ENCODE assay signal across 17 cellular contexts in the genomic region with DNA sequence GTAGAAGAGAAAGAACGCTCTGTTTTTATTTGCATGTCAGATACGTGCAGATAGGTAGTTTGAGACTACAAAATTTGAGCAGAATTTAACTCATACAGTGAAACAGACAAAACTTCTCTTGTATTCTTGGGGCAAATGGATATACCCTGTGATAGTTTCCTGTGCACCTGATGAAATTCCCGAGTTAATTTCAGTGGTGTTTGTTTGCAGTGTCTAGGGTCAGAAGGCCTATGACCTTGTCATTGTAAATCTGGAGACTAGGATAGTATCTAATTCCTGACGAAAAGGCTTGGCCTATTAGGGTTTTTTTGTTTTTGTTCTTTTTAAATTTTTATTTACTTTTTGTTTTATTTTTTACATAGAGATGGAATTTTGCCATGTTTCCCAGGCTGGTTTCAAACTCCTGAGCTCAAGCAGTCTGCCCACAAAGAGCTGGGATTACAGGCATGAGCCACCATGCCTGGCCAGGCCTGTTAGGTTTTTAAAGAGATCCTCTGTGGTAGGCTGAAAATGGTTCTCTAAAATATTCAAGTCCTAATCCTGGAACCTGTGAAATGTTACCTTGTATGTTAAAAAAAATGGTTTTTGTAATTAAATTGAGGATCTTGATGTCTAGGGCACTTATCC. TPM values are rescaled to one million over a fixed set of nuclear protein-coding genes. Genes with fewer than 3 reads are reported as not detected.
DNase-seq lines count a peak whose midpoint lies in the region; ATAC-seq, FAIRE-seq and TF ChIP-seq lines count a peak whose summit lies in the region.
"Had no signal": no experiment of that assay in that cellular context is flagged by ENCODE, and none has a peak within 500 bp of the region (broad histone marks: within the 10 kb centered on the region; RNA-seq: fewer than 3 reads in every experiment).

No MANE protein-coding gene starts in this region.

- no peak overlapping the region for H3K4me3 Mint-ChIP-seq in H9
- H3K4me3 Mint-ChIP-seq in activated naive CD8-positive, alpha-beta T cell treated with anti-CD3 and anti-CD28 coated beads, Interleukin-2, amount 50 U/mL, for 24 hours: no peak overlapping the region
- H3K4me3 Mint-ChIP-seq: HFFc6 had no signal

- no peaks in the 10 kb centered on the region for H3K27me3 ChIP-seq in H9 (ENCODE audit: insufficient read depth, low read length)
- no peaks in the 10 kb centered on the region for H3K27me3 ChIP-seq in muscle layer of duodenum (ENCODE audit: low read depth, low read length)
- no peaks in the 10 kb centered on the region for H3K27me3 ChIP-seq in esophagus squamous epithelium

- no peak overlapping the region for H3K56ac ChIP-seq in H9 (ENCODE audit: insufficient read length, low read depth, low read length)

- ATAC-seq in activated naive CD8-positive, alpha-beta T cell treated with anti-CD3 and anti-CD28 coated beads, Interleukin-2, amount 50 U/mL, for 24 hours: no peak

- intact Hi-C loops in esophagus squamous epithelium (cut with DNase I): no loop called here

- H2BK12ac ChIP-seq in H9 (ENCODE audit: insufficient read length, low read depth, low read length): no peak overlapping the region

- H2BK5ac ChIP-seq in H9 (ENCODE audit: insufficient read length, low read length): no peak overlapping the region

- H3K9me3 ChIP-seq in H9 (ENCODE audit: control insufficient read depth, low read depth, low read length) (no peaks in the 10 kb centered on the region), muscle layer of duodenum (ENCODE audit: control insufficient read depth in 1 of 2, low read length in 2 of 2) (no peaks in the 10 kb centered on the region), esophagus squamous epithelium (no peaks in the 10 kb centered on the region)

- H4K8ac ChIP-seq in H9 (replicated peaks; ENCODE audit: insufficient read length, low read depth, low read length): no peak overlapping the region

- H3K27ac ChIP-seq in H9 (ENCODE audit: insufficient read length, low read depth, low read length) (peak overlapping the region; percentile 6), muscle layer of duodenum (ENCODE audit: low read length) (peak overlapping the region; percentile 14), esophagus squamous epithelium (no peak overlapping the region)
- H3K27ac ChIP-seq: HL-60 had no signal

- H3K36me3 Mint-ChIP-seq in H9 (ENCODE audit: insufficient read depth in 1 of 3, low read depth in 3 of 3): peaks cover 8 to 27% (median 17%) of the 10 kb centered on the region in 3 experiments; a peak in 5 of 7 replicates
- H3K36me3 Mint-ChIP-seq in activated naive CD8-positive, alpha-beta T cell treated with anti-CD3 and anti-CD28 coated beads, Interleukin-2, amount 50 U/mL, for 24 hours (ENCODE audit: low read depth): peaks cover 27% of the 10 kb centered on the region

- H3K36me3 ChIP-seq in muscle layer of duodenum (ENCODE audit: control insufficient read depth in 1 of 2, insufficient read depth in 2 of 2, low read length in 2 of 2) (no peaks in the 10 kb centered on the region), esophagus squamous epithelium (no peaks in the 10 kb centered on the region)

- no peak overlapping the region for H3T11ph ChIP-seq in H9 (ENCODE audit: low read length)

- no peak overlapping the region for H4K5ac ChIP-seq in H9 (ENCODE audit: insufficient read length, low read depth, low read length)

- H3K4me1 ChIP-seq in H9 (ENCODE audit: insufficient read depth, low read length) (peaks cover 3% of the 10 kb centered on the region; the same call in 1 of the 2 replicates), muscle layer of duodenum (ENCODE audit: control insufficient read depth in 1 of 2, insufficient read depth in 2 of 2, low read length in 2 of 2) (no peaks in the 10 kb centered on the region), esophagus squamous epithelium (no peaks in the 10 kb centered on the region)

- no peak overlapping the region for H2BK15ac ChIP-seq in H9 (ENCODE audit: low read depth, low read length)

- FAIRE-seq in D721Med (lab: Jason Lieb, UNC): no peak

- no peak overlapping the region for H3K23ac ChIP-seq in H9 (ENCODE audit: insufficient read length, low read depth, low read length)

- WGBS in H9 (ENCODE audit: extremely low coverage, insufficient read length, low lambda C conversion rate): no CpG with 5 or more reads among the region's 4 CpGs
- WGBS in esophagus squamous epithelium, 2 donors: 80 to 82% methylated on average over 4 of the region's 4 CpGs

- H3K4ac ChIP-seq in H9 (ENCODE audit: low read depth, low read length): no peak overlapping the region

- no peak overlapping the region for H3K9ac ChIP-seq in H9 (ENCODE audit: extremely low read depth, insufficient read length, low read length)

- H3K4me1 Mint-ChIP-seq in H9: peaks cover 28 to 29% of the 10 kb centered on the region in 2 experiments
- H3K4me1 Mint-ChIP-seq in activated naive CD8-positive, alpha-beta T cell treated with anti-CD3 and anti-CD28 coated beads, Interleukin-2, amount 50 U/mL, for 24 hours: peaks cover 45% of the 10 kb centered on the region

- peak overlapping the region; percentile 34 to 85 (median 65); a peak in 5 of 7 replicates for H3K27ac Mint-ChIP-seq in H9
- H3K27ac Mint-ChIP-seq in activated naive CD8-positive, alpha-beta T cell treated with anti-CD3 and anti-CD28 coated beads, Interleukin-2, amount 50 U/mL, for 24 hours: peak overlapping the region; percentile 7
- H3K27ac Mint-ChIP-seq: activated T-helper 2 cell treated with anti-CD3 and anti-CD28 coated beads, Interferon-gamma antibody, Interleukin-2, Interleukin-4, amounts not matched to agents 10 μg/mL and 5 μg/mL and 100 μg/mL, durations not matched to agents 14 hours and 24 hours and 36 hours; HFFc6 had no signal

- no peak overlapping the region for H2AK5ac ChIP-seq in H9 (ENCODE audit: insufficient read length, low read length)

- no peak overlapping the region for H3K4me2 ChIP-seq in H9 (ENCODE audit: insufficient read depth, insufficient read length, low read length)

- no peak for TF ChIP-seq CTCF in AG10803 (conservative IDR thresholded peaks at IDR 0.05; ENCODE audit: low read length)
- no peak for TF ChIP-seq CTCF in H9 (conservative IDR thresholded peaks at IDR 0.05)
- no peak for TF ChIP-seq CTCF in D721Med (IDR thresholded peaks at IDR 0.05; ENCODE audit: insufficient read depth, missing control alignments)
- TF ChIP-seq CTCF in esophagus squamous epithelium (IDR thresholded peaks at IDR 0.05): no peak

- no peaks in the 10 kb centered on the region for H3K27me3 Mint-ChIP-seq in H9 (ENCODE audit: low read depth)
- no peaks in the 10 kb centered on the region for H3K27me3 Mint-ChIP-seq in activated naive CD8-positive, alpha-beta T cell treated with anti-CD3 and anti-CD28 coated beads, Interleukin-2, amount 50 U/mL, for 24 hours

- no peak overlapping the region for H3K18ac ChIP-seq in H9 (ENCODE audit: insufficient read length, low read depth, low read length)

- no peak for DNase-seq in AG10803 (ENCODE audit: low read depth)
- no peak for DNase-seq in H9
- no peak for DNase-seq in activated naive CD8-positive, alpha-beta T cell treated with anti-CD3 and anti-CD28 coated beads, Interleukin-2, amount 50 U/mL, for 24 hours
- DNase-seq in D721Med (ENCODE audit: insufficient read length, low spot score): no peak
- DNase-seq in H4 (ENCODE audit: low spot score): no peak
- no peak for DNase-seq in esophagus squamous epithelium (lab: John Stamatoyannopoulos, UW)
- DNase-seq in NCI-H2081 (lab: John Stamatoyannopoulos, UW): no peak
- DNase-seq: DMS153, HFFc6, mesenchymal stem cell, NCI-H187 treated with DMSO at 0.1 percent for 48 hours, nucleus accumbens, SHP77, T1000 had no signal

- peak overlapping the region; percentile 32; the same call in 1 of the 2 replicates for H3K4me3 ChIP-seq in AG10803 (ENCODE audit: low read length)
- no peak overlapping the region for H3K4me3 ChIP-seq in muscle layer of duodenum (ENCODE audit: low read depth in 1 of 2, low read length in 2 of 2)
- no peak overlapping the region for H3K4me3 ChIP-seq in esophagus squamous epithelium

- H3K79me2 ChIP-seq in H9 (ENCODE audit: insufficient read depth, low read length): no peaks in the 10 kb centered on the region; the same call in 1 of the 2 replicates

- no peak overlapping the region for H2BK20ac ChIP-seq in H9 (ENCODE audit: low read depth, low read length, poor library complexity, severe bottlenecking)

- TF ChIP-seq POLR2A in esophagus squamous epithelium (IDR thresholded peaks at IDR 0.05): no peak

- H3K9me3 Mint-ChIP-seq in H9: peaks cover 6 to 9% of the 10 kb centered on the region in 2 experiments; a peak in 4 of 5 replicates
- peaks cover 13% of the 10 kb centered on the region for H3K9me3 Mint-ChIP-seq in activated naive CD8-positive, alpha-beta T cell treated with anti-CD3 and anti-CD28 coated beads, Interleukin-2, amount 50 U/mL, for 24 hours
- H3K9me3 Mint-ChIP-seq: activated T-helper 2 cell treated with anti-CD3 and anti-CD28 coated beads, Interferon-gamma antibody, Interleukin-2, Interleukin-4, amounts not matched to agents 10 μg/mL and 5 μg/mL and 100 μg/mL, durations not matched to agents 14 hours and 24 hours and 36 hours had no signal

- H4K20me1 ChIP-seq in H9 (ENCODE audit: control insufficient read depth, insufficient read depth, insufficient read length): no peaks in the 10 kb centered on the region

- no peak overlapping the region for H2BK120ac ChIP-seq in H9 (ENCODE audit: low read depth, low read length, poor library complexity, severe bottlenecking)

- peaks cover 8% of the 10 kb centered on the region for H3K79me1 ChIP-seq in H9 (ENCODE audit: insufficient read depth, low read depth, low read length, poor library complexity, severe bottlenecking)

- no peak overlapping the region for H3K14ac ChIP-seq in H9 (ENCODE audit: insufficient read depth, low read length)

- no peak overlapping the region for H2AFZ ChIP-seq in H9 (ENCODE audit: low read length)

- no peak overlapping the region for H4K91ac ChIP-seq in H9 (ENCODE audit: insufficient read length, low read depth, low read length)

- no peaks in the 10 kb centered on the region for H3K23me2 ChIP-seq in H9 (ENCODE audit: insufficient read length, low read depth, low read length, poor library complexity, severe bottlenecking)

RNA-seq across cellular contexts. Expression of a gene that starts 17.6 kb away (rescaled TPM):
- total RNA-seq in H9 (2021): 27.4 and 32.9 TPM in 2 replicates
- 16.5 and 25.2 TPM in 2 replicates for total RNA-seq in H4 (2014; rRNA removed; shearing (Covaris generic))
- 10 to 100 TPM; 11.9 to 13.5 (median 12.6) TPM for total RNA-seq in esophagus squamous epithelium

Comparison
In these comparisons a context has a peak if more than half of its experiments do, and no peak if none do; other contexts are left out.
1. H3K27ac ChIP-seq: peak in H9 (single experiment) and muscle layer of duodenum (single experiment); none in esophagus squamous epithelium (0 of 4).